In the genomic region with DNA sequence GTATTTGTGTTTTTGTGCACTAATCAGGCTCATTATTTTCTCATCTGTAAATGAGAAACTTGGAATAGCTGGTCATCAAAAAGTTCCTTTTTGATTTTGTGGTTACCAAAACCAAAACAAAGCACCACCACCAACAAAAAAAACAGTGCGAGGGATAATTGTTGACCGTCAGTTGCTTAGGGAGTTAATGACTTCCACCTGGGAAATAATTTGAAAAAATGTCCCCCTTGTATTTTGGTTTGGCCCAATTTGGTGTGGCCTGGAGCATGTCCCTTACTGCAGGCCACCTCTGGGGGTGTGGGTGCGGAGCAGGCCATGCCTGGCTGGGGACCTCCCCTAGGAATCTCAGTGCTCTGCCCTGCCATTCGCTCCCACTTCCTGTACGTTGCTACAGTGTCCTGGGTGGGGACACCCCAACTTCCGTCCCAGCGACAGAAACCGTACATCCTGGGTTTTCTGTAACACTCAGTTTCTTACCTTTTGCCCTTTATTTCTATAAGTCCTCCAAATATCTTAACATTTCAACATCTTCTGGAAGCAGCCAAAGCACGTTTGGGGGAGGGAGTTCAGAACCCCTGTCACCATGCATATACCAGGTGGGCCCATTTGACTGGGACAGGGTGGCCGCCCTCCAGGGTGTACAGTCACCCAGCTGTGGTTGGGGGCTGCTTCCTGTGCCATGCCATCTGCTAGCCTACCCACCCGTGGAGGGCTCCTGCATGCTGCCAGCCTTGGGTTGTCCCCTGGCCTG, we compare ENCODE assay signal across 9 cellular contexts. TPM values are rescaled to one million over a fixed set of nuclear protein-coding genes. Genes with fewer than 3 reads are reported as not detected.
DNase-seq lines count a peak whose midpoint lies in the region; ATAC-seq and TF ChIP-seq lines count a peak whose summit lies in the region.
"Had no signal": no experiment of that assay in that cellular context is flagged by ENCODE, and none has a peak within 500 bp of the region (broad histone marks: within the 10 kb centered on the region; RNA-seq: fewer than 3 reads in every experiment).

No MANE protein-coding gene starts in this region.

- peaks cover 4% of the 10 kb centered on the region for H4K20me1 ChIP-seq in GM23248 (ENCODE audit: insufficient read depth)

- H3K27ac ChIP-seq in GM23248, result no peak overlapping the region
- H3K27ac ChIP-seq in uterus, result no peak overlapping the region

- peak; percentile 20 for DNase-seq in HFF-Myc (ENCODE audit: extremely low read depth, low read depth)
- peak; percentile 16 for DNase-seq in SW480 (ENCODE audit: low spot score)
- peak in 7 of 10 donors; percentile 26 to 71 (median 52) for DNase-seq in naive thymus-derived CD8-positive, alpha-beta T cell
- DNase-seq in GM23248, result no peak
- no peak for DNase-seq in HuH-7.5 (ENCODE audit: low spot score)
- DNase-seq in uterus, result no peak

- H3K9me3 Mint-ChIP-seq in naive thymus-derived CD8-positive, alpha-beta T cell, result no peaks in the 10 kb centered on the region

- no peaks in the 10 kb centered on the region for H3K27me3 Mint-ChIP-seq in naive thymus-derived CD8-positive, alpha-beta T cell

- H3K27me3 ChIP-seq in GM23248 (replicated peaks; ENCODE audit: insufficient read depth) (no peaks in the 10 kb centered on the region), uterus (no peaks in the 10 kb centered on the region)

- no peak for TF ChIP-seq POLR2A in uterus (IDR thresholded peaks at IDR 0.05)

- no peak overlapping the region for H3K9ac ChIP-seq in GM23248

- TF ChIP-seq CTCF in HFF-Myc (IDR thresholded peaks at IDR 0.05; ENCODE audit: low read depth, low read length, missing control alignments) (no peak), uterus (IDR thresholded peaks at IDR 0.05) (no peak)

- peaks cover 86% of the 10 kb centered on the region for H3K79me2 ChIP-seq in GM23248 (ENCODE audit: insufficient read depth)

- no peak overlapping the region for H2AFZ ChIP-seq in GM23248

- H3K9me2 ChIP-seq in GM23248 (ENCODE audit: insufficient read depth), result no peaks in the 10 kb centered on the region

- peak overlapping the region; percentile 67 to 89 (median 80) for H3K4me3 Mint-ChIP-seq in naive thymus-derived CD8-positive, alpha-beta T cell

- 71 to 79% methylated on average over 11 of the region's 11 CpGs for WGBS in GM23248 (ENCODE audit: low coverage in 1 of 2, low lambda C conversion rate in 2 of 2, missing lambda C conversion rate in 2 of 2), 2 experiments

- H3K4me2 ChIP-seq in GM23248 (ENCODE audit: unreplicated experiment), result no peak overlapping the region

- H3K36me3 ChIP-seq in GM23248 (ENCODE audit: low read depth) (no peaks in the 10 kb centered on the region), uterus (no peaks in the 10 kb centered on the region)

- H3K4me3 ChIP-seq in HFF-Myc (replicated peaks; ENCODE audit: low read depth, low read length) (no peak overlapping the region), GM23248 (no peak overlapping the region), uterus (no peak overlapping the region)

- in situ Hi-C loops in GM23248 (cut with MboI), result no loop called here

- H3K4me1 ChIP-seq in GM23248 (ENCODE audit: insufficient read depth), result no peaks in the 10 kb centered on the region
- peaks cover 0 to 7% of the 10 kb centered on the region in 2 donors for H3K4me1 ChIP-seq in uterus

- H3K4me1 Mint-ChIP-seq in naive thymus-derived CD8-positive, alpha-beta T cell, result peaks cover 55 to 97% (median 96%) of the 10 kb centered on the region in 4 donors

- POLR2A ChIA-PET in naive thymus-derived CD8-positive, alpha-beta T cell (lab: Charles Lee), result interaction anchor here (0.9 to 4.2 kb wide), 5 partner anchors 10 to 317 kb away, joined by 3 to 37 read pairs (median 3); no protein-coding TSS in a partner anchor

- no peaks in the 10 kb centered on the region for H3K9me3 ChIP-seq in GM23248 (ENCODE audit: low read depth)
- H3K9me3 ChIP-seq in uterus, result no peaks in the 10 kb centered on the region

- ATAC-seq in GM18858 (IDR thresholded peaks at IDR 0.05; ENCODE audit: unreplicated experiment) (peak; percentile 44), HG03439 (IDR thresholded peaks at IDR 0.05; ENCODE audit: unreplicated experiment) (no peak)
- ATAC-seq in naive thymus-derived CD8-positive, alpha-beta T cell, result peak; percentile 66 to 75
- ATAC-seq: HCT116 had no signal

- intact Hi-C loops in uterus (cut with DNase I; ENCODE audit: low total_unique reads), result no loop called here

- H3F3A ChIP-seq in GM23248 (ENCODE audit: insufficient read depth), result no peaks in the 10 kb centered on the region

- peaks cover 0 to 39% (median 0%) of the 10 kb centered on the region in 3 donors for H3K36me3 Mint-ChIP-seq in naive thymus-derived CD8-positive, alpha-beta T cell

- peak overlapping the region; percentile 88 to 99 (median 97) for H3K27ac Mint-ChIP-seq in naive thymus-derived CD8-positive, alpha-beta T cell

RNA-seq across cellular contexts. Expression of gene NCK2, which starts 31.3 kb away (rescaled TPM):
- total RNA-seq in naive thymus-derived CD8-positive, alpha-beta T cell, result 100 to 1,000 TPM; 119 to 124 TPM
- 100 to 1,000 TPM in 1 of 3 donors, 10 to 100 TPM in 2; 36.6 to 110 (median 67.8) TPM for polyA plus RNA-seq in naive thymus-derived CD8-positive, alpha-beta T cell
- total RNA-seq in GM23248 (2014; rRNA removed; shearing (Covaris generic)), result 13.9 and 25.2 TPM in 2 replicates
- polyA plus RNA-seq in GM23248 (2016; fragmentation: Nextera tagmentation; extraction: Ambion mirVana), result 5.1 and 5.7 TPM in 2 replicates
- 10 to 100 TPM; 14.7 to 47.5 (median 29.3) TPM for total RNA-seq in uterus

Comparison
In these comparisons a context has a peak if more than half of its experiments do, and no peak if none do; other contexts are left out.
1. DNase-seq: peak in HFF-Myc (single experiment), SW480 (single experiment) and naive thymus-derived CD8-positive, alpha-beta T cell (7 of 10); none in GM23248 (single experiment), HuH-7.5 (single experiment) and uterus (0 of 2).